ENCODE assay signal across 10 cellular contexts in the genomic region with DNA sequence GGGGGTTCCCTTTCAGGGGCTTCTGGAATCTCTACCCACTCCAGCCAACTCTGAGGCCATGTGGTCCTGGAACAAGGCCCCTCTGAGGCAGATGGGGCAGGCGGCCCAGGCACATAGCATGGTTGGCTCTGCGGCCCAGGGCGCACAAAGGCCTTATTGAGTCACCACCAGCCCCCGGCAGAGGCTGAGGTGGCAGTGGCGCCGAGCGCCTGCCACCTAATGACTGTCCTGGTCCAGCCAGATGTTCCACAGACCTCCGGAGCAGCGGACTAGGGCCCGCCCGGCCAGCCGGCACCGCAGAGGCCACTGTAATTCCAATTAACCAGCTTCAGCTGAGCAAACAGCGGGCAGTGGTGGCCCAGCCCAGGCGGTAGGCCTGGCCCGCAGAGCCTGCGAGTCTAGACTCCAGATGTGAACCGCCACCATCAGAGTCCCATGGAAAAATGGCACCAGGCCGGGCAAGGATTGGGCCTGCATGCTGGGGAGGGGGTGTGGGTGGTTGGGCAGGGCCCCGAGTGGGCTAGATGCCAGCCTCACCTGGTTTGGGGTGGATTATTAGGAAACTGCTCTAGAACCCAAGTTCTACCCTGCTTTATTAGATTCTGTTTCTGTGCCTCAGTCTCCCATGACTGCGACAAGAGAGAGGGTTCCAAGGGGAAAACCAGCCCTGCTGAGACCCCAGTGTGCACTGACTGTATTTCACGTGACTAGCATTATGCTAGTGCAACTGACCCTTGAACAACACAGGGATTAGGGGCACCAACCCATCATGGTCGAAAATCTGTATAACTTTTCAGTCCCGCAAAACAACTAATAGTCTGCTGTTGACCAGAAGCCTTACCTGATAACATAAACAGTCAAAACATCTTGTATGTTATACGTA. TPM values are rescaled to one million over a fixed set of nuclear protein-coding genes. Genes with fewer than 3 reads are reported as not detected.
DNase-seq lines count a peak whose midpoint lies in the region; ATAC-seq and TF ChIP-seq lines count a peak whose summit lies in the region.
"Had no signal": no experiment of that assay in that cellular context is flagged by ENCODE, and none has a peak within 500 bp of the region (broad histone marks: within the 10 kb centered on the region; RNA-seq: fewer than 3 reads in every experiment).

No MANE protein-coding gene starts in this region.

- no peak for ATAC-seq in gastrocnemius medialis
- ATAC-seq: stimulated activated naive CD8-positive, alpha-beta T cell treated with anti-CD3 and anti-CD28 coated beads, Interleukin-15, amount 100 ng/mL, for 72 hours had no signal

- no peaks in the 10 kb centered on the region for H3K27me3 ChIP-seq in SJSA1 (replicated peaks)
- H3K27me3 ChIP-seq in gastrocnemius medialis, result no peaks in the 10 kb centered on the region

- no peak for TF ChIP-seq POLR2A in gastrocnemius medialis (IDR thresholded peaks at IDR 0.05)

- peaks cover 23% of the 10 kb centered on the region for H3K36me3 ChIP-seq in SJSA1
- H3K36me3 ChIP-seq in gastrocnemius medialis, result peaks cover 0 to 5% of the 10 kb centered on the region in 2 donors

- no peak for TF ChIP-seq CTCF in gastrocnemius medialis (IDR thresholded peaks at IDR 0.05 in 4 of 5, conservative IDR thresholded peaks at IDR 0.05 in 1 of 5)

- no peak overlapping the region for H3K4me3 ChIP-seq in SJSA1
- no peak overlapping the region for H3K4me3 ChIP-seq in gastrocnemius medialis

- intact Hi-C loops in gastrocnemius medialis (cut with DNase I; ENCODE audit: low total_unique reads), result loop anchor here (5.0 kb wide), 2 partner anchors 91 to 151 kb away; partner anchors contain the start of gene BCL2L1

- DNase-seq in EH (ENCODE audit: low read depth) (peak; percentile 82), SJSA1 (ENCODE audit: low read depth in 1 of 2, low spot score in 2 of 2) (peak; percentile 93 to 99), globus pallidus (ENCODE audit: low spot score) (peak; percentile 94), gastrocnemius medialis (no peak), LoVo (ENCODE audit: low spot score) (no peak), NCI-H2227 (lab: John Stamatoyannopoulos, UW; ENCODE audit: unreplicated experiment) (no peak), cortex of kidney (lab: John Stamatoyannopoulos, UW) (no peak), cerebellar cortex (ENCODE audit: low spot score) (no peak)
- DNase-seq: RPMI8226; stimulated activated naive CD8-positive, alpha-beta T cell treated with anti-CD3 and anti-CD28 coated beads, Interleukin-15, amount 100 ng/mL, for 72 hours had no signal

- H3K4me1 ChIP-seq in SJSA1 (replicated peaks) (peaks cover 54% of the 10 kb centered on the region), gastrocnemius medialis (peaks cover 13 to 22% of the 10 kb centered on the region in 2 donors)

- no peaks in the 10 kb centered on the region for H3K9me3 ChIP-seq in SJSA1 (replicated peaks)
- H3K9me3 ChIP-seq in gastrocnemius medialis, result no peaks in the 10 kb centered on the region

- in situ Hi-C loops in gastrocnemius medialis (cut with MboI; ENCODE audit: low sequenced_read_pairs in 4 of 4), result loop anchor here in 1 of 4 donors (25.0 kb wide), 1 partner anchor 166 kb away; the partner anchor contains the start of gene TPX2

- H3K27ac ChIP-seq in SJSA1 (peak overlapping the region; percentile 88), gastrocnemius medialis (peak overlapping the region; percentile 86 to 93 (median 89))

RNA-seq across cellular contexts. Expression of gene ID1, which starts 34.1 kb away (rescaled TPM):
- 700 and 729 TPM in 2 replicates for total RNA-seq in SJSA1 (2014; rRNA removed; shearing (Covaris generic))
- 100 to 1,000 TPM; 115 to 206 (median 148) TPM for total RNA-seq in gastrocnemius medialis

RNA-seq across cellular contexts. Expression of gene HM13, which starts 56.7 kb away (rescaled TPM):
- total RNA-seq in SJSA1 (2014; rRNA removed; shearing (Covaris generic)), result 28.2 and 68.1 TPM in 2 replicates
- total RNA-seq in gastrocnemius medialis, result 10 to 100 TPM; 22.7 to 31.0 (median 26.4) TPM

Comparison
In these comparisons a context has a peak if more than half of its experiments do, and no peak if none do; other contexts are left out.
1. DNase-seq: peak in EH (single experiment), SJSA1 (2 of 2) and globus pallidus (single experiment); none in gastrocnemius medialis (0 of 2), LoVo (single experiment), NCI-H2227 (single experiment), cortex of kidney (single experiment) and cerebellar cortex (single experiment).